24 cellular contexts compared by ENCODE assay signal in the genomic region with DNA sequence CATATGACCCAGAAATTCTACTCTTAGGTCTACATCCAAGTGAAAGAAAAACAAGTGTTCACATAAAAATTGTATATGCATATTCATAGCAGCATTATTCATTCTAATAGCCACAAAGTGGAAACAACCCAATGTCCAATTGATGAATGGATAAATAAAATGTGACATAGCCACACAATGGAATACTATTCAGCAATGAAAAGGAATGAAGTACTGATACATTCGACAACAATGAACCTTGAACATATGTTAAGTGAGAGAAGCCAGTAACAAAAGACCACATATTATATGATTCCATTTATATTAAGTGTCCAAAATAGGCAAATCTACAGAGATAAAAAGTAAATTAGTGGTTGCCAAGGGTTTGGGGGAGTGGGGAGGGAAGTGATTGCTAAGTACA.
A peak's percentile ranks its signal among the peaks of the same experiment; 100 is the strongest.
DNase-seq lines count a peak whose midpoint lies in the region; ATAC-seq, FAIRE-seq and TF ChIP-seq lines count a peak whose summit lies in the region.
"Had no signal": no experiment of that assay in that cellular context is flagged by ENCODE, and none has a peak within 500 bp of the region (broad histone marks: within the 10 kb centered on the region; RNA-seq: fewer than 3 reads in every experiment).

No MANE protein-coding gene starts in this region.

- H3K27me3 ChIP-seq in GM12878 (replicated peaks in 1 of 2; ENCODE audit: control insufficient read depth in 2 of 2, insufficient read depth in 2 of 2, low read length in 1 of 2) (no peaks in the 10 kb centered on the region), H7 (ENCODE audit: control insufficient read depth, insufficient read depth, low read length) (no peaks in the 10 kb centered on the region)
- H3K27me3 ChIP-seq: BE2C, BLaER1 had no signal

- SMC1A ChIA-PET in GM12878 (lab: Charles Lee; ENCODE audit: uncharacterized antibody, unreplicated experiment), result no interaction called here

- H3K4me3 ChIP-seq in A549 (no peak overlapping the region), GM12878 (no peak overlapping the region), H7 (ENCODE audit: insufficient read depth, low read depth, low read length) (no peak overlapping the region)
- H3K4me3 ChIP-seq: BLaER1 had no signal

- TF ChIP-seq RAD21 in A549 (conservative IDR thresholded peaks at IDR 0.05 in 1 of 2, IDR thresholded peaks at IDR 0.05 in 1 of 2) (no peak), GM12878 (IDR thresholded peaks at IDR 0.05; ENCODE audit: insufficient read depth, low read depth, low read length) (no peak)

- POLR2A ChIA-PET in A549 (lab: Yijun Ruan, JAX), result no interaction called here
- POLR2A ChIA-PET in GM12878 (lab: Charles Lee), result no interaction called here

- 95% methylated on average over 1 of the region's 1 CpG for WGBS in A549 (ENCODE audit: missing lambda C conversion rate)
- 95% methylated on average over 1 of the region's 1 CpG for WGBS in GM12878 (ENCODE audit: insufficient coverage, insufficient replicate concordance, low lambda C conversion rate, missing lambda C conversion rate)

- no peak overlapping the region for H3K9ac ChIP-seq in GM12878 (ENCODE audit: control insufficient read depth, insufficient read depth, low read length)
- H3K9ac ChIP-seq: BLaER1 had no signal

- no peak overlapping the region for H2AFZ ChIP-seq in GM12878 (ENCODE audit: control insufficient read depth, low read depth, low read length)

- H3K9me3 ChIP-seq in A549, result no peaks in the 10 kb centered on the region
- no peaks in the 10 kb centered on the region for H3K9me3 ChIP-seq in T-helper 17 cell (ENCODE audit: control insufficient read depth, low read length, poor library complexity, severe bottlenecking)
- H3K9me3 ChIP-seq in GM12878 (replicated peaks; ENCODE audit: control insufficient read depth, insufficient read depth, low read length), result no peaks in the 10 kb centered on the region
- H3K9me3 ChIP-seq: BE2C had no signal

- RAD21 ChIA-PET in GM12878 (lab: Charles Lee; ENCODE audit: unreplicated experiment), result no interaction called here

- DNase-seq in A549 (ENCODE audit: low read depth in 1 of 2, low spot score in 1 of 2) (no peak), T-helper 17 cell (no peak), GM12878 (ENCODE audit: low read depth, low spot score) (no peak), occipital lobe (lab: John Stamatoyannopoulos, UW) (no peak), H7 (no peak)
- DNase-seq in stimulated activated naive B cell treated with anti-CD40 and anti-IgM and Interleukin-4, amounts not matched to agents 10 μg/mL and 1 μg/mL and 100 μg/mL, for 72 hours, result no peak
- DNase-seq: ACHN; BE2C; C1 segment of cervical spinal cord; CD4-positive, alpha-beta memory T cell; CD4-positive, CD25-positive, alpha-beta regulatory T cell; CD8-positive, alpha-beta memory T cell; COR-L47; DMS 273 treated with DMSO at 0.1 percent for 48 hours; DMS153; DMS53; DMS79; DND-41; EL; GDM1 had no signal

- H3K4me1 ChIP-seq in A549 (no peaks in the 10 kb centered on the region), GM12878 (ENCODE audit: control insufficient read depth, insufficient read depth, low read length) (no peaks in the 10 kb centered on the region)
- H3K4me1 ChIP-seq: BE2C, BLaER1 had no signal

- peaks cover 2% of the 10 kb centered on the region for H3K4me1 Mint-ChIP-seq in T-helper 17 cell
- H3K4me1 Mint-ChIP-seq in stimulated activated naive B cell treated with anti-CD40 and anti-IgM and Interleukin-4, amounts not matched to agents 10 μg/mL and 1 μg/mL and 100 μg/mL, for 72 hours, result peaks cover 0 to 10% of the 10 kb centered on the region in 2 donors
- H3K4me1 Mint-ChIP-seq: CD14-positive monocyte; CD4-positive, alpha-beta memory T cell; CD8-positive, alpha-beta memory T cell had no signal

- in situ Hi-C loops in GM12878 (cut with MboI), result no loop called here

- TF ChIP-seq POLR2A in A549 (IDR thresholded peaks at IDR 0.05; ENCODE audit: low read length), result no peak
- no peak for TF ChIP-seq POLR2A in GM12878 (IDR thresholded peaks at IDR 0.05; ENCODE audit: low read depth, low read length)

- CTCF ChIA-PET in A549 (lab: Yijun Ruan, JAX), result interaction anchor here (1.2 kb wide), 1 partner anchor 157 kb away, joined by 4 read pairs; no protein-coding TSS in a partner anchor
- CTCF ChIA-PET in GM12878 (lab: Yijun Ruan, JAX), result no interaction called here

- peak overlapping the region; percentile 3 for H3K27ac Mint-ChIP-seq in T-helper 17 cell
- no peak overlapping the region for H3K27ac Mint-ChIP-seq in stimulated activated naive B cell treated with anti-CD40 and anti-IgM and Interleukin-4, amounts not matched to agents 10 μg/mL and 1 μg/mL and 100 μg/mL, for 72 hours

- no peaks in the 10 kb centered on the region for H3K79me2 ChIP-seq in GM12878 (ENCODE audit: control insufficient read depth, insufficient read depth, low read length)

- peaks cover 3% of the 10 kb centered on the region for H3K36me3 Mint-ChIP-seq in T-helper 17 cell (ENCODE audit: low read depth)
- H3K36me3 Mint-ChIP-seq in stimulated activated naive B cell treated with anti-CD40 and anti-IgM and Interleukin-4, amounts not matched to agents 10 μg/mL and 1 μg/mL and 100 μg/mL, for 72 hours, result peaks cover 34 to 56% of the 10 kb centered on the region in 2 donors

- TF ChIP-seq EP300 in A549 (IDR thresholded peaks at IDR 0.05), result no peak
- no peak for TF ChIP-seq EP300 in GM12878 (IDR thresholded peaks at IDR 0.05; ENCODE audit: borderline replicate concordance in 1 of 2, control insufficient read depth in 1 of 2, low read depth in 2 of 2, low read length in 2 of 2)

- H3K4me2 ChIP-seq in A549 (no peak overlapping the region), GM12878 (ENCODE audit: control insufficient read depth, insufficient read depth) (no peak overlapping the region)
- H3K4me2 ChIP-seq: BLaER1 had no signal

- no peaks in the 10 kb centered on the region for H3K27me3 Mint-ChIP-seq in T-helper 17 cell
- H3K27me3 Mint-ChIP-seq in stimulated activated naive B cell treated with anti-CD40 and anti-IgM and Interleukin-4, amounts not matched to agents 10 μg/mL and 1 μg/mL and 100 μg/mL, for 72 hours, result no peaks in the 10 kb centered on the region
- H3K27me3 Mint-ChIP-seq: CD4-positive, alpha-beta memory T cell; CD4-positive, CD25-positive, alpha-beta regulatory T cell; CD8-positive, alpha-beta memory T cell had no signal

- H4K20me1 ChIP-seq in GM12878 (ENCODE audit: control insufficient read depth, insufficient read depth), result no peaks in the 10 kb centered on the region
- H4K20me1 ChIP-seq: BLaER1 had no signal

- H3K36me3 ChIP-seq in GM12878 (ENCODE audit: control insufficient read depth in 2 of 2, insufficient read depth in 2 of 2, low read length in 1 of 2) (peaks cover 1 to 27% of the 10 kb centered on the region in 2 experiments; a peak in 2 of 4 replicates), H7 (replicated peaks; ENCODE audit: control insufficient read depth, insufficient read depth, low read length) (peaks cover 4% of the 10 kb centered on the region)

- ATAC-seq in A549, result no peak
- no peak for ATAC-seq in T-helper 17 cell
- no peak for ATAC-seq in GM12878
- ATAC-seq in stimulated activated naive B cell treated with anti-CD40 and anti-IgM and Interleukin-4, amounts not matched to agents 10 μg/mL and 1 μg/mL and 100 μg/mL, for 72 hours (replicated peaks), result no peak

- intact Hi-C loops in GM12878 (cut with micrococcal nuclease; ENCODE audit: unreplicated experiment), result no loop called here

- no TSS peak for BruUV-seq in GM12878 (replicated peaks; lab: Mats Ljungman, UMichigan)

- peaks cover 4 to 5% of the 10 kb centered on the region in 2 donors for H3K9me3 Mint-ChIP-seq in stimulated activated naive B cell treated with anti-CD40 and anti-IgM and Interleukin-4, amounts not matched to agents 10 μg/mL and 1 μg/mL and 100 μg/mL, for 72 hours

- no peak overlapping the region for H3K4me3 Mint-ChIP-seq in T-helper 17 cell
- H3K4me3 Mint-ChIP-seq in stimulated activated naive B cell treated with anti-CD40 and anti-IgM and Interleukin-4, amounts not matched to agents 10 μg/mL and 1 μg/mL and 100 μg/mL, for 72 hours, result no peak overlapping the region
- H3K4me3 Mint-ChIP-seq: CD14-positive monocyte; CD4-positive, alpha-beta memory T cell; CD4-positive, CD25-positive, alpha-beta regulatory T cell; CD8-positive, alpha-beta memory T cell had no signal

- TF ChIP-seq CTCF in A549 (IDR thresholded peaks at IDR 0.05), result no peak
- no peak for TF ChIP-seq CTCF in GM12878 (IDR thresholded peaks at IDR 0.05 in 2 of 3, conservative IDR thresholded peaks at IDR 0.05 in 1 of 3; ENCODE audit: control insufficient read depth in 2 of 3, extremely low read depth in 1 of 3, insufficient read depth in 1 of 3, low read depth in 3 of 3, low read length in 3 of 3)

- FAIRE-seq in A549 (lab: Jason Lieb, UNC) (peak; percentile 13), GM12878 (lab: Jason Lieb, UNC) (no peak)
- FAIRE-seq: GM12891 had no signal

- H3K27ac ChIP-seq in A549 (no peak overlapping the region), GM12878 (ENCODE audit: control insufficient read depth, insufficient read depth) (no peak overlapping the region)
- H3K27ac ChIP-seq: 22Rv1, BLaER1 had no signal

TF ChIP-seq in A549, 52 proteins besides CTCF, POLR2A, EP300 and RAD21:
- TF ChIP-seq ZNF302 (CRISPR knock-in tag; IDR thresholded peaks at IDR 0.05) (no peak), JUN (IDR thresholded peaks at IDR 0.05) (no peak), ELK1 (IDR thresholded peaks at IDR 0.05; ENCODE audit: low read depth, low read length) (no peak)
TF ChIP-seq in A549: peak in this region for 0.

TF ChIP-seq in GM12878, 131 proteins besides CTCF, POLR2A, EP300 and RAD21:
- TF ChIP-seq ZNF24 (IDR thresholded peaks at IDR 0.05), result 0 out of 2 replicates have a peak, but pooled peaks have one; percentile 32
- no peak for TF ChIP-seq SMC3 (IDR thresholded peaks at IDR 0.05; ENCODE audit: borderline replicate concordance, low read length)
